Comparison of ENCODE assay signal across 5 cellular contexts in genomic region chr18:77403969-77404535, GRCh38.
"Had no signal": no experiment of that assay in that cellular context is flagged by ENCODE, and none has a peak within 500 bp of the region (broad histone marks: within the 10 kb centered on the region; RNA-seq: fewer than 3 reads in every experiment).

No MANE protein-coding gene starts in this region.

- DNase-seq: GM23248, H9, HCEC 1CT, IMR-90 had no signal

- H3K9ac ChIP-seq: GM23248 had no signal

- H3K9me3 Mint-ChIP-seq: H9 had no signal

- H3K27ac ChIP-seq: GM23248 had no signal

- H3K4me3 ChIP-seq: GM23248, K562 had no signal

- H3K4me3 Mint-ChIP-seq: H9 had no signal

- H2AFZ ChIP-seq: GM23248 had no signal

- ATAC-seq: K562 had no signal

- H3K4me1 Mint-ChIP-seq: H9 had no signal
